21 cellular contexts compared by ENCODE assay signal in the genomic region with DNA sequence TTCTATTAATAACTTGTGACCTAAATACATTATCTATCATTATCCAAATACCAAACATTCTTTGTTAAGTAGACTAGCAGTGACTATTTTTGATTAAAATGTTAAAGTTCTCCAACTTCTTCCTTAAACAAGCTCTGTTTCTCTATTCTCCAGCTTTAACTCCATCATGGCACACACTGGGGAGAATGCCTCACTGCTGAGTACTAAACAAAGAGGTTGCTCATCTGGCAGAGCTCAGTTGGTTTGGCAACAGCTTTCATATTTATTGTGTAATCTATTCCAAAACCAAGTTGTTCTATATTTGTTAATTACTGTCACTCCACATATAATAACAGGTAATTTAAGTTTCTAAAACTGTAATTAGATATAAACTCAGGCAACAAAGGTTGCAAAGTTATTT.
A peak's percentile ranks its signal among the peaks of the same experiment; 100 is the strongest.
DNase-seq lines count a peak whose midpoint lies in the region; ATAC-seq and TF ChIP-seq lines count a peak whose summit lies in the region.
"Had no signal": no experiment of that assay in that cellular context is flagged by ENCODE, and none has a peak within 500 bp of the region (broad histone marks: within the 10 kb centered on the region; RNA-seq: fewer than 3 reads in every experiment).

No MANE protein-coding gene starts in this region.

- H3K27me3 ChIP-seq in GM23248 (replicated peaks; ENCODE audit: insufficient read depth) = no peaks in the 10 kb centered on the region
- H3K27me3 ChIP-seq: sigmoid colon, thyroid gland had no signal

- no peak overlapping the region for H3K27ac ChIP-seq in GM23248
- H3K27ac ChIP-seq: epithelial cell of prostate, parathyroid adenoma, RWPE1, sigmoid colon, thyroid gland had no signal

- peaks cover 14% of the 10 kb centered on the region for H3K4me1 ChIP-seq in GM23248 (ENCODE audit: insufficient read depth)
- H3K4me1 ChIP-seq: parathyroid adenoma, sigmoid colon, thyroid gland had no signal

- H3K9me3 ChIP-seq in GM23248 (ENCODE audit: low read depth) = no peaks in the 10 kb centered on the region
- H3K9me3 ChIP-seq: sigmoid colon, thyroid gland had no signal

- peak overlapping the region; percentile 13 for H3K4me2 ChIP-seq in GM23248 (ENCODE audit: unreplicated experiment)

- H2AFZ ChIP-seq in GM23248 = no peak overlapping the region
- H2AFZ ChIP-seq: parathyroid adenoma had no signal

- no peaks in the 10 kb centered on the region for H4K20me1 ChIP-seq in GM23248 (ENCODE audit: insufficient read depth)

- no peak for ATAC-seq in GM18517 (IDR thresholded peaks at IDR 0.05; ENCODE audit: unreplicated experiment)
- no peak for ATAC-seq in GM18909 (IDR thresholded peaks at IDR 0.05; ENCODE audit: poor library complexity, unreplicated experiment)
- ATAC-seq in GM21825 (IDR thresholded peaks at IDR 0.05; ENCODE audit: unreplicated experiment) = no peak
- ATAC-seq: activated CD8-positive, alpha-beta memory T cell treated with anti-CD3 and anti-CD28 coated beads, Interleukin-2, amount 10 ng/mL, durations not matched to agents 7 days and 5 days had no signal

- H3F3A ChIP-seq in GM23248 (ENCODE audit: insufficient read depth) = no peaks in the 10 kb centered on the region

- POLR2A ChIA-PET in HEK293T (lab: Yijun Ruan, JAX) = no interaction called here

- no peaks in the 10 kb centered on the region for H3K36me3 ChIP-seq in GM23248 (ENCODE audit: low read depth)
- H3K36me3 ChIP-seq: thyroid gland had no signal

- in situ Hi-C loops in GM23248 (cut with MboI) = no loop called here

- no peaks in the 10 kb centered on the region for H3K79me2 ChIP-seq in GM23248 (ENCODE audit: insufficient read depth)
- H3K79me2 ChIP-seq: parathyroid adenoma had no signal

- H3K9me2 ChIP-seq in GM23248 (ENCODE audit: insufficient read depth) = no peaks in the 10 kb centered on the region

- peak; percentile 8 for DNase-seq in AG08395 (ENCODE audit: low spot score)
- peak; percentile 68 for DNase-seq in GM23248
- peak; percentile 54 for DNase-seq in choroid plexus epithelial cell (ENCODE audit: low read depth)
- DNase-seq in iris pigment epithelial cell (ENCODE audit: low read depth) = peak; percentile 64
- no peak for DNase-seq in HEK293T (ENCODE audit: extremely low spot score)
- DNase-seq: activated CD8-positive, alpha-beta memory T cell treated with anti-CD3 and anti-CD28 coated beads, Interleukin-2, amount 10 ng/mL, durations not matched to agents 7 days and 5 days; activated naive CD8-positive, alpha-beta T cell treated with anti-CD3 and anti-CD28 coated beads, Interleukin-2, amount 10 ng/mL, durations not matched to agents 7 days and 5 days; CD4-positive, CD25-positive, alpha-beta regulatory T cell; DMS153; glutamatergic neuron; NCI-H187; sigmoid colon; stimulated activated naive CD4-positive, alpha-beta T cell; thyroid gland had no signal

- CTCF ChIA-PET in HEK293T (lab: Yijun Ruan, JAX) = interaction anchor here (0.7 to 1.2 kb wide), 3 partner anchors 9 to 86 kb away, joined by 3 read pairs; no protein-coding TSS in a partner anchor

- no peak overlapping the region for H3K9ac ChIP-seq in GM23248
- H3K9ac ChIP-seq: parathyroid adenoma had no signal

- no peak for TF ChIP-seq CTCF in choroid plexus epithelial cell (conservative IDR thresholded peaks at IDR 0.05; ENCODE audit: low read depth, low read length)

- H3K4me3 ChIP-seq in GM23248 = no peak overlapping the region
- H3K4me3 ChIP-seq in choroid plexus epithelial cell (ENCODE audit: low read depth, low read length) = no peak overlapping the region
- H3K4me3 ChIP-seq: lung, sigmoid colon, thyroid gland had no signal

TF ChIP-seq in HEK293T, 16 proteins besides CTCF, POLR2A, EP300 and RAD21:
- TF ChIP-seq ZNF384 (IDR thresholded peaks at IDR 0.05) (no peak), SUZ12 (IDR thresholded peaks at IDR 0.05) (no peak), L3MBTL2 (conservative IDR thresholded peaks at IDR 0.05) (no peak), SP1 (IDR thresholded peaks at IDR 0.05) (no peak), FOXM1 (IDR thresholded peaks at IDR 0.05; ENCODE audit: borderline replicate concordance) (no peak), BHLHE40 (IDR thresholded peaks at IDR 0.05; ENCODE audit: borderline replicate concordance) (no peak), ARNT (IDR thresholded peaks at IDR 0.05) (no peak), NFRKB (IDR thresholded peaks at IDR 0.05) (no peak), ELF4 (IDR thresholded peaks at IDR 0.05) (no peak), LEF1 (IDR thresholded peaks at IDR 0.05; ENCODE audit: borderline replicate concordance) (no peak), FOXA1 (IDR thresholded peaks at IDR 0.05) (no peak), FOXK2 (IDR thresholded peaks at IDR 0.05) (no peak), HDGF (IDR thresholded peaks at IDR 0.05; ENCODE audit: borderline replicate concordance) (no peak)
